Comparison of ENCODE assay signal across 27 cellular contexts in the genomic region with DNA sequence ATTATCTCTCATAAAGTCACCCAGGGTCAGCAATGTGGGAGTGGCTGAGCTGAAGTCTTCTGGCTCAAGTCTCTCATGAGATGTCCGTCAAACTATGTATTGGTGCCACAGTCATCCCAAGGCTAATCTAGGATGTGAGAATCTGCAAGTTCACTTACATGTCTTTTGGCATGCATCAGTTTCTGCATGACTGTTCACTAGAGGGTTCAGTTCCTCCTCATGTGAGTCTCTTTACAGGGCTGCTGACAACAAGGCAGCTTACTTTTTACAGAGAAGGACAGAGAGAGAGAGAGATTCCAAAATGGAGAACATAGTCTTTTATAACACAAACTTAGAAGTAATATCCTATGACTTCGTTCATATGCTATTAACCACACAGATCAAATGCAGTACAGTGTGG.
"Had no signal": no experiment of that assay in that cellular context is flagged by ENCODE, and none has a peak within 500 bp of the region (broad histone marks: within the 10 kb centered on the region; RNA-seq: fewer than 3 reads in every experiment).

No MANE protein-coding gene starts in this region.

- H3K4me3 Mint-ChIP-seq: natural killer cell; nephron; neural progenitor cell; stimulated activated effector memory CD8-positive, alpha-beta T cell treated with anti-CD3 and anti-CD28 coated beads, Interleukin-12 subunit alpha, Interleukin-12 subunit beta, amount 100 ng/mL, for 72 hours; stimulated activated naive CD8-positive, alpha-beta T cell treated with anti-CD3 and anti-CD28 coated beads, Interleukin-15, amount 100 ng/mL, for 72 hours; type B pancreatic cell had no signal

- ATAC-seq: natural killer cell; psoas muscle; right cardiac atrium; right lobe of liver; stimulated activated effector memory CD8-positive, alpha-beta T cell treated with anti-CD3 and anti-CD28 coated beads, Interleukin-12 subunit alpha, Interleukin-12 subunit beta, amount 100 ng/mL, for 72 hours; stimulated activated naive CD8-positive, alpha-beta T cell treated with anti-CD3 and anti-CD28 coated beads, Interleukin-15, amount 100 ng/mL, for 72 hours; stimulated activated naive CD8-positive, alpha-beta T cell treated with anti-CD3 and anti-CD28 coated beads, Interleukin-15, Interleukin-2, amounts not matched to agents 100 U/mL and 50 U/mL, for 24 hours; upper lobe of right lung had no signal

- H3K36me3 Mint-ChIP-seq: natural killer cell; neural progenitor cell; stimulated activated effector memory CD8-positive, alpha-beta T cell treated with anti-CD3 and anti-CD28 coated beads, Interleukin-12 subunit alpha, Interleukin-12 subunit beta, amount 100 ng/mL, for 72 hours; type B pancreatic cell had no signal

- H3K27ac Mint-ChIP-seq: natural killer cell; nephron; neural progenitor cell; progenitor cell of endocrine pancreas; stimulated activated effector memory CD8-positive, alpha-beta T cell treated with anti-CD3 and anti-CD28 coated beads, Interleukin-12 subunit alpha, Interleukin-12 subunit beta, amount 100 ng/mL, for 72 hours; stimulated activated naive CD8-positive, alpha-beta T cell treated with anti-CD3 and anti-CD28 coated beads, Interleukin-15, amount 100 ng/mL, for 72 hours; type B pancreatic cell had no signal

- H3K9me3 Mint-ChIP-seq: nephron; neural progenitor cell; stimulated activated effector memory CD8-positive, alpha-beta T cell treated with anti-CD3 and anti-CD28 coated beads, Interleukin-12 subunit alpha, Interleukin-12 subunit beta, amount 100 ng/mL, for 72 hours; type B pancreatic cell had no signal

- H3K4me1 Mint-ChIP-seq: natural killer cell; neural progenitor cell; stimulated activated effector memory CD8-positive, alpha-beta T cell treated with anti-CD3 and anti-CD28 coated beads, Interleukin-12 subunit alpha, Interleukin-12 subunit beta, amount 100 ng/mL, for 72 hours; stimulated activated naive CD8-positive, alpha-beta T cell treated with anti-CD3 and anti-CD28 coated beads, Interleukin-15, amount 100 ng/mL, for 72 hours had no signal

- DNase-seq: natural killer cell; occipital lobe; ovary; posterior cingulate gyrus; psoas muscle; right cardiac atrium; right lobe of liver; sigmoid colon; small intestine; stimulated activated CD4-positive, alpha-beta T cell treated with anti-CD3 and anti-CD28 coated beads, Interleukin-15, amount 100 ng/mL, for 24 hours; stimulated activated CD4-positive, alpha-beta T cell treated with anti-CD3 and anti-CD28 coated beads, Interleukin-2, amount 100 ng/mL, for 24 hours; stimulated activated CD4-positive, alpha-beta T cell treated with anti-CD3 and anti-CD28 coated beads, Interleukin-2, amount 100 ng/mL, for 48 hours; stimulated activated CD4-positive, alpha-beta T cell treated with anti-CD3 and anti-CD28 coated beads, Interleukin-4, amount 100 ng/mL, for 24 hours; stimulated activated naive CD4-positive, alpha-beta T cell; stimulated activated naive CD8-positive, alpha-beta T cell treated with anti-CD3 and anti-CD28 coated beads, Interleukin-15, amount 100 ng/mL, for 72 hours; stimulated activated naive CD8-positive, alpha-beta T cell treated with anti-CD3 and anti-CD28 coated beads, Interleukin-15, Interleukin-2, amounts not matched to agents 100 U/mL and 50 U/mL, for 24 hours; substantia nigra; testis; tibial artery; transverse colon; upper lobe of right lung; uterus had no signal

- H3K27me3 Mint-ChIP-seq: progenitor cell of endocrine pancreas; stimulated activated naive CD8-positive, alpha-beta T cell treated with anti-CD3 and anti-CD28 coated beads, Interleukin-15, amount 100 ng/mL, for 72 hours; type B pancreatic cell had no signal
